In genomic region chr22:29385748-29386147, GRCh38 we compare ENCODE assay signal across 10 cellular contexts. TPM values are rescaled to one million over a fixed set of nuclear protein-coding genes. Genes with fewer than 3 reads are reported as not detected.
DNase-seq lines count a peak whose midpoint lies in the region; ATAC-seq, FAIRE-seq and TF ChIP-seq lines count a peak whose summit lies in the region.
"Had no signal": no experiment of that assay in that cellular context is flagged by ENCODE, and none has a peak within 500 bp of the region (broad histone marks: within the 10 kb centered on the region; RNA-seq: fewer than 3 reads in every experiment).

No MANE protein-coding gene starts in this region.

- H3K9me3 ChIP-seq in Karpas-422 (ENCODE audit: low read length) (no peaks in the 10 kb centered on the region), breast epithelium (no peaks in the 10 kb centered on the region), prostate gland (no peaks in the 10 kb centered on the region)

- intact Hi-C loops in breast epithelium (cut with DNase I; ENCODE audit: low total_unique reads), result loop anchor here (1.0 kb wide), 1 partner anchor 30 kb away; no protein-coding TSS in a partner anchor
- intact Hi-C loops in prostate gland (cut with DNase I), result no loop called here

- H2AFZ ChIP-seq in Karpas-422 (ENCODE audit: low read length), result no peak overlapping the region

- peak; percentile 89 for FAIRE-seq in GM12891 (lab: Jason Lieb, UNC)

- DNase-seq in GM12891 (ENCODE audit: insufficient read length, low spot score), result no peak
- DNase-seq in Karpas-422, result peak; percentile 95
- DNase-seq in breast epithelium (ENCODE audit: low spot score in 2 of 2), result no peak
- DNase-seq in prostate gland (ENCODE audit: low spot score), result no peak
- no peak for DNase-seq in stimulated activated CD4-positive, alpha-beta T cell treated with anti-CD3 and anti-CD28 coated beads, Interleukin-12 subunit alpha, Interleukin-12 subunit beta, amount 100 ng/mL, for 4 hours
- no peak for DNase-seq in effector CD8-positive, alpha-beta T cell (lab: John Stamatoyannopoulos, UW)
- no peak for DNase-seq in central memory CD4-positive, alpha-beta T cell
- DNase-seq: erythroblast had no signal

- TF ChIP-seq CTCF in breast epithelium (IDR thresholded peaks at IDR 0.05) (no peak), prostate gland (IDR thresholded peaks at IDR 0.05) (no peak)

- no peak for ATAC-seq in HG02885 (IDR thresholded peaks at IDR 0.05; ENCODE audit: poor library complexity, unreplicated experiment)

- TF ChIP-seq POLR2A in GM12891 (IDR thresholded peaks at IDR 0.05; ENCODE audit: low read depth, low read length) (no peak), breast epithelium (IDR thresholded peaks at IDR 0.05) (no peak), prostate gland (IDR thresholded peaks at IDR 0.05) (no peak)

- H3K79me2 ChIP-seq in Karpas-422 (ENCODE audit: low read length), result peaks cover 65% of the 10 kb centered on the region

- H3K4me3 ChIP-seq in Karpas-422 (ENCODE audit: low read length) (peak overlapping the region; percentile 85), breast epithelium (no peak overlapping the region), prostate gland (no peak overlapping the region)

- 24% methylated on average over 4 of the region's 4 CpGs for WGBS in prostate gland

- H3K27ac ChIP-seq in Karpas-422 (ENCODE audit: low read length), result peak overlapping the region; percentile 94
- peak overlapping the region; percentile 49 to 54 for H3K27ac ChIP-seq in breast epithelium
- peak overlapping the region; percentile 43 to 84 for H3K27ac ChIP-seq in prostate gland

- H3K36me3 ChIP-seq in Karpas-422 (ENCODE audit: insufficient read depth, low read length), result peaks cover 10% of the 10 kb centered on the region; the same call in 1 of the 2 replicates
- H3K36me3 ChIP-seq in breast epithelium, result no peaks in the 10 kb centered on the region
- H3K36me3 ChIP-seq in prostate gland, result no peaks in the 10 kb centered on the region

- peak overlapping the region; percentile 93 for H3K9ac ChIP-seq in Karpas-422 (ENCODE audit: low read length)

- no peaks in the 10 kb centered on the region for H3K27me3 ChIP-seq in Karpas-422 (ENCODE audit: low read length)
- H3K27me3 ChIP-seq in breast epithelium, result no peaks in the 10 kb centered on the region
- H3K27me3 ChIP-seq in prostate gland (replicated peaks; ENCODE audit: insufficient read depth), result no peaks in the 10 kb centered on the region

- H3K4me1 ChIP-seq in Karpas-422 (ENCODE audit: low read length), result peaks cover 38% of the 10 kb centered on the region
- H3K4me1 ChIP-seq in breast epithelium, result peaks cover 0 to 7% of the 10 kb centered on the region in 2 donors
- peaks cover 15% of the 10 kb centered on the region for H3K4me1 ChIP-seq in prostate gland (replicated peaks)

- no peaks in the 10 kb centered on the region for H3K9me2 ChIP-seq in Karpas-422 (replicated peaks; ENCODE audit: insufficient read depth, low read length)

- peak overlapping the region; percentile 93 for H3K4me2 ChIP-seq in Karpas-422 (ENCODE audit: low read depth, low read length, poor library complexity, severe bottlenecking)

- no peaks in the 10 kb centered on the region; the same call in 1 of the 2 replicates for H4K20me1 ChIP-seq in Karpas-422 (ENCODE audit: insufficient read depth, low read depth, low read length)

TF ChIP-seq in GM12891, 5 proteins besides CTCF, POLR2A, EP300 and RAD21:
- TF ChIP-seq SPI1 (IDR thresholded peaks at IDR 0.05; ENCODE audit: low read depth, low read length), result peak; percentile 96
- TF ChIP-seq POLR2AphosphoS5 (IDR thresholded peaks at IDR 0.05; ENCODE audit: low read depth, low read length), result no peak
TF ChIP-seq in GM12891: peak in this region for 1.

RNA-seq across cellular contexts. Expression of gene AP1B1, which starts 2.6 kb away (rescaled TPM):
- 39.0 TPM for polyA plus RNA-seq in GM12891 (2012; ENCODE audit: low read depth, missing spikeins)
- total RNA-seq in Karpas-422 (2014; rRNA removed; shearing (Covaris generic); ENCODE audit: low replicate concordance), result 40.3 and 63.9 TPM in 2 replicates
- total RNA-seq in breast epithelium (10 to 100 TPM; 55.7 to 58.7 (median 58.2) TPM), prostate gland (100 to 1,000 TPM; 104 to 143 TPM)

RNA-seq across cellular contexts. Expression of gene RFPL1, which starts 52.6 kb away (rescaled TPM):
- polyA plus RNA-seq in GM12891 (2012; ENCODE audit: low read depth, missing spikeins), result not detected
- not detected in 2 replicates for total RNA-seq in Karpas-422 (2014; rRNA removed; shearing (Covaris generic); ENCODE audit: low replicate concordance)
- total RNA-seq in breast epithelium (not detected), prostate gland (1 to 10 TPM in 1 of 2 donors, not detected in 1; 1.7 TPM)
- total RNA-seq: NCI-H460 had no signal
